In the genomic region with DNA sequence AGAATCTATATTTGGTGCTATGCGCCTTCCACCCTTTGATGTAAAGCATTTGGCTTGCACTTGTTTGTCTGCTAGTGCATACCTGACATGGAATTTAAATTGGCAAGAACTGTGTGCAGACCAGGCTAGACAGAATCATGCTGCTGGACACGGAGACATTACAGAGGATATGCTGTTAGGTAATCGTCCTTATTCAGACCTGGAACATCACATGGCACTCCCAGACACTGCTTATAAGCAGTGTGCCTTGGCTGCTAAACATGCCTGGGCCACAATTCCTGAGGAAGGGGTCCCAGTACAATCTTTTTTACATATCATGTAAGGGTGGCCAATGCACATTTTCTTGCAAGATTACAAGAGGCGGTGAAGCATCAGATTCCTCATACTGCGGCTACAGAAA, we compare ENCODE assay signal across 21 cellular contexts. TPM values are rescaled to one million over a fixed set of nuclear protein-coding genes. Genes with fewer than 3 reads are reported as not detected.
DNase-seq lines count a peak whose midpoint lies in the region; TF ChIP-seq lines count a peak whose summit lies in the region.
"Had no signal": no experiment of that assay in that cellular context is flagged by ENCODE, and none has a peak within 500 bp of the region (broad histone marks: within the 10 kb centered on the region; RNA-seq: fewer than 3 reads in every experiment).

No MANE protein-coding gene starts in this region.

- H3K79me2 ChIP-seq in Karpas-422 (ENCODE audit: low read length) (no peaks in the 10 kb centered on the region), neural progenitor cell (ENCODE audit: low read depth) (no peaks in the 10 kb centered on the region), trophoblast cell (ENCODE audit: control insufficient read depth, insufficient read depth, low read length, poor library complexity) (no peaks in the 10 kb centered on the region)

- WGBS in trophoblast cell (ENCODE audit: extremely low coverage, insufficient coverage, insufficient read length): no CpG with 5 or more reads among the region's 5 CpGs

- H3K14ac ChIP-seq in trophoblast cell (ENCODE audit: low read length): no peak overlapping the region

- H4K20me1 ChIP-seq in Karpas-422 (ENCODE audit: insufficient read depth, low read depth, low read length): no peaks in the 10 kb centered on the region
- no peaks in the 10 kb centered on the region for H4K20me1 ChIP-seq in neural progenitor cell (ENCODE audit: low read depth)

- peak overlapping the region; percentile 30 for H3K4me2 ChIP-seq in Karpas-422 (ENCODE audit: low read depth, low read length, poor library complexity, severe bottlenecking)
- no peak overlapping the region for H3K4me2 ChIP-seq in neural progenitor cell
- no peak overlapping the region for H3K4me2 ChIP-seq in trophoblast cell (ENCODE audit: low read length)
- H3K4me2 ChIP-seq: A549 had no signal

- intact Hi-C loops in CD14-positive monocyte (cut with micrococcal nuclease): no loop called here

- no peaks in the 10 kb centered on the region for H3K79me1 ChIP-seq in trophoblast cell (ENCODE audit: low read length)

- no peak overlapping the region for H2AFZ ChIP-seq in Karpas-422 (ENCODE audit: low read length)
- no peak overlapping the region for H2AFZ ChIP-seq in neural progenitor cell (replicated peaks)
- H2AFZ ChIP-seq in trophoblast cell (ENCODE audit: insufficient read depth, low read length, poor library complexity): no peak overlapping the region
- H2AFZ ChIP-seq: GM23248 had no signal

- no peak overlapping the region for H3K23ac ChIP-seq in trophoblast cell (ENCODE audit: low read length)

- no peak overlapping the region for H3K27ac ChIP-seq in Karpas-422 (ENCODE audit: low read length)
- no peak overlapping the region for H3K27ac ChIP-seq in neural progenitor cell
- H3K27ac ChIP-seq in trophoblast cell (ENCODE audit: low read depth, low read length): no peak overlapping the region
- H3K27ac ChIP-seq: A549, GM23248 had no signal

- H4K12ac ChIP-seq in trophoblast cell (ENCODE audit: low read depth, low read length): no peak overlapping the region

- peak overlapping the region; percentile 83 for H3K27ac Mint-ChIP-seq in neural progenitor cell
- no peak overlapping the region for H3K27ac Mint-ChIP-seq in CD14-positive monocyte
- H3K27ac Mint-ChIP-seq: CD4-positive, CD25-positive, alpha-beta regulatory T cell; CD8-positive, alpha-beta T cell; H9 had no signal

- H2AK5ac ChIP-seq in trophoblast cell (ENCODE audit: low read length): no peak overlapping the region

- H3K9ac ChIP-seq in Karpas-422 (ENCODE audit: low read length): no peak overlapping the region
- H3K9ac ChIP-seq in neural progenitor cell: no peak overlapping the region
- no peak overlapping the region for H3K9ac ChIP-seq in trophoblast cell (ENCODE audit: low read length)
- H3K9ac ChIP-seq: GM23248 had no signal

- H3K36me3 Mint-ChIP-seq in neural progenitor cell: no peaks in the 10 kb centered on the region
- peaks cover 0 to 6% of the 10 kb centered on the region in 2 donors for H3K36me3 Mint-ChIP-seq in CD14-positive monocyte
- H3K36me3 Mint-ChIP-seq: CD4-positive, CD25-positive, alpha-beta regulatory T cell; CD8-positive, alpha-beta T cell had no signal

- peaks cover 5% of the 10 kb centered on the region for H3K9me3 Mint-ChIP-seq in neural progenitor cell
- peaks cover 5 to 14% (median 10%) of the 10 kb centered on the region in 7 donors for H3K9me3 Mint-ChIP-seq in CD14-positive monocyte
- H3K9me3 Mint-ChIP-seq: CD8-positive, alpha-beta T cell; H9 had no signal

- no peak overlapping the region for H2BK5ac ChIP-seq in trophoblast cell (ENCODE audit: low read depth, low read length, poor library complexity)

- no peaks in the 10 kb centered on the region for H3F3A ChIP-seq in neural progenitor cell (ENCODE audit: low read depth)

- no peak overlapping the region for H3K4ac ChIP-seq in trophoblast cell (ENCODE audit: low read depth, low read length)

- H3K18ac ChIP-seq in trophoblast cell (ENCODE audit: low read length): no peak overlapping the region

- H3K27me3 Mint-ChIP-seq in neural progenitor cell (ENCODE audit: insufficient read depth, low read depth) (peaks cover 2% of the 10 kb centered on the region), CD14-positive monocyte (ENCODE audit: low read depth in 3 of 3) (peaks cover 4 to 12% (median 8%) of the 10 kb centered on the region in 3 donors)

- TF ChIP-seq CTCF in neural progenitor cell (IDR thresholded peaks at IDR 0.05) (no peak), CD14-positive monocyte (IDR thresholded peaks at IDR 0.05) (no peak)

- H3K9me3 ChIP-seq in Karpas-422 (ENCODE audit: low read length): no peaks in the 10 kb centered on the region
- H3K9me3 ChIP-seq in neural progenitor cell (ENCODE audit: low read depth): no peaks in the 10 kb centered on the region
- H3K9me3 ChIP-seq in trophoblast cell (ENCODE audit: insufficient read depth, low read depth, low read length): peaks cover 18% of the 10 kb centered on the region
- H3K9me3 ChIP-seq: A549 had no signal

- H3K27me3 ChIP-seq in Karpas-422 (ENCODE audit: low read length) (no peaks in the 10 kb centered on the region), neural progenitor cell (no peaks in the 10 kb centered on the region), trophoblast cell (ENCODE audit: insufficient read depth, low read length) (no peaks in the 10 kb centered on the region)

- peaks cover 15% of the 10 kb centered on the region for H3K4me1 ChIP-seq in Karpas-422 (ENCODE audit: low read length)
- H3K4me1 ChIP-seq in neural progenitor cell: no peaks in the 10 kb centered on the region
- H3K4me1 ChIP-seq in trophoblast cell (ENCODE audit: control insufficient read depth in 1 of 2, insufficient read depth in 2 of 2, low read length in 2 of 2): no peaks in the 10 kb centered on the region
- H3K4me1 ChIP-seq: A549 had no signal

- no peaks in the 10 kb centered on the region for H3K36me3 ChIP-seq in Karpas-422 (ENCODE audit: insufficient read depth, low read length)
- no peaks in the 10 kb centered on the region for H3K36me3 ChIP-seq in neural progenitor cell
- no peaks in the 10 kb centered on the region for H3K36me3 ChIP-seq in trophoblast cell (ENCODE audit: control insufficient read depth in 1 of 2, insufficient read depth in 2 of 2, low read length in 2 of 2)

- H3K9me2 ChIP-seq in Karpas-422 (replicated peaks; ENCODE audit: insufficient read depth, low read length): no peaks in the 10 kb centered on the region

- no peak overlapping the region for H2BK12ac ChIP-seq in trophoblast cell (ENCODE audit: low read length)

- no peak overlapping the region for H2BK120ac ChIP-seq in trophoblast cell (ENCODE audit: insufficient read depth, low read length, poor library complexity)

- H3K4me3 ChIP-seq in Karpas-422 (ENCODE audit: low read length) (no peak overlapping the region), neural progenitor cell (no peak overlapping the region), trophoblast cell (ENCODE audit: low read depth, low read length) (no peak overlapping the region)
- H3K4me3 ChIP-seq: A549, GM12878, GM23248 had no signal

- DNase-seq in Karpas-422 (no peak), left kidney (ENCODE audit: low read depth, low spot score) (peak; percentile 10), neural progenitor cell (ENCODE audit: low spot score) (no peak), NCI-H2227 (lab: John Stamatoyannopoulos, UW; ENCODE audit: unreplicated experiment) (no peak), CD14-positive monocyte (ENCODE audit: low spot score) (no peak), trophoblast cell (no peak)
- DNase-seq: 8988T; ACHN; C1 segment of cervical spinal cord; CD4-positive, CD25-positive, alpha-beta regulatory T cell; CD8-positive, alpha-beta T cell; DMS 273 treated with DMSO at 0.1 percent for 48 hours; DMS79; EL; GDM1; GM23248; H9 had no signal

- no peak overlapping the region for H4K91ac ChIP-seq in trophoblast cell (ENCODE audit: low read depth, low read length)

- H4K8ac ChIP-seq in trophoblast cell (ENCODE audit: low read depth, low read length): no peak overlapping the region

- H3K4me1 Mint-ChIP-seq in neural progenitor cell (peaks cover 11% of the 10 kb centered on the region), CD14-positive monocyte (no peaks in the 10 kb centered on the region)
- H3K4me1 Mint-ChIP-seq: CD4-positive, CD25-positive, alpha-beta regulatory T cell; H9 had no signal

- no peak overlapping the region for H3K4me3 Mint-ChIP-seq in neural progenitor cell
- no peak overlapping the region for H3K4me3 Mint-ChIP-seq in CD14-positive monocyte
- H3K4me3 Mint-ChIP-seq: CD4-positive, CD25-positive, alpha-beta regulatory T cell; CD8-positive, alpha-beta T cell; H9 had no signal

RNA-seq across cellular contexts. Expression of a gene that starts 6.4 kb away (rescaled TPM):
- not detected in 2 replicates for total RNA-seq in Karpas-422 (2014; rRNA removed; shearing (Covaris generic); ENCODE audit: low replicate concordance)
- not detected in 2 replicates for total RNA-seq in neural progenitor cell (ENCODE audit: low replicate concordance)
- under 1 TPM; 0.41 to 0.50 TPM for polyA plus RNA-seq in CD14-positive monocyte
- polyA plus RNA-seq in trophoblast cell (2013): not detected in 2 replicates
- total RNA-seq: CD4-positive, CD25-positive, alpha-beta regulatory T cell; CD8-positive, alpha-beta T cell; GM12878; GM23248; H4; H9 had no signal
- polyA plus RNA-seq: A549; BJ; CD4-positive, CD25-positive, alpha-beta regulatory T cell; GM12878; GM23248 had no signal

RNA-seq across cellular contexts. Expression of a gene that starts 18.4 kb away (rescaled TPM):
- total RNA-seq in Karpas-422 (2014; rRNA removed; shearing (Covaris generic); ENCODE audit: low replicate concordance): not detected in 2 replicates
- total RNA-seq in neural progenitor cell (ENCODE audit: low replicate concordance): not detected in 2 replicates
- 100 to 1,000 TPM in 1 of 2 donors, 10 to 100 TPM in 1; 84.7 to 148 TPM for polyA plus RNA-seq in CD14-positive monocyte
- not detected in 2 replicates for polyA plus RNA-seq in trophoblast cell (2013)
- total RNA-seq: CD4-positive, CD25-positive, alpha-beta regulatory T cell; CD8-positive, alpha-beta T cell; GM12878; GM23248; H4; H9 had no signal
- polyA plus RNA-seq: BJ, GM12878, GM23248 had no signal

RNA-seq across cellular contexts. Expression of a gene that starts 37.8 kb away (rescaled TPM):
- total RNA-seq in Karpas-422 (2014; rRNA removed; shearing (Covaris generic); ENCODE audit: low replicate concordance): not detected in 2 replicates
- not detected in 2 replicates for total RNA-seq in neural progenitor cell (ENCODE audit: low replicate concordance)
- 100 to 1,000 TPM in 1 of 2 donors, 10 to 100 TPM in 1; 65.0 to 122 TPM for polyA plus RNA-seq in CD14-positive monocyte
- 0.10 and 0.33 TPM in 2 replicates for polyA plus RNA-seq in trophoblast cell (2013)
- total RNA-seq: CD4-positive, CD25-positive, alpha-beta regulatory T cell; GM12878; GM23248; H4; H9 had no signal
- polyA plus RNA-seq: A549, BJ, GM12878, GM23248 had no signal

RNA-seq across cellular contexts. Expression of a gene that starts 39.8 kb away (rescaled TPM):
- not detected in 2 replicates for total RNA-seq in Karpas-422 (2014; rRNA removed; shearing (Covaris generic); ENCODE audit: low replicate concordance)
- total RNA-seq in neural progenitor cell (ENCODE audit: low replicate concordance): not detected in 2 replicates
- polyA plus RNA-seq in CD14-positive monocyte: 100 to 1,000 TPM in 1 of 2 donors, 10 to 100 TPM in 1; 93.1 to 141 TPM
- not detected in 2 replicates for polyA plus RNA-seq in trophoblast cell (2013)
- total RNA-seq: CD4-positive, CD25-positive, alpha-beta regulatory T cell; CD8-positive, alpha-beta T cell; H9 had no signal
- polyA plus RNA-seq: A549 had no signal

RNA-seq across cellular contexts. Expression of a gene that starts 54.4 kb away (rescaled TPM):
- total RNA-seq in Karpas-422 (2014; rRNA removed; shearing (Covaris generic); ENCODE audit: low replicate concordance): not detected in 2 replicates
- total RNA-seq in neural progenitor cell (ENCODE audit: low replicate concordance): not detected in 2 replicates
- 100 to 1,000 TPM in 1 of 2 donors, 10 to 100 TPM in 1; 88.0 to 102 TPM for polyA plus RNA-seq in CD14-positive monocyte
- polyA plus RNA-seq in trophoblast cell (2013): not detected in 2 replicates
- total RNA-seq: CD4-positive, CD25-positive, alpha-beta regulatory T cell; CD8-positive, alpha-beta T cell; GM23248; H4; H9 had no signal
- polyA plus RNA-seq: A549; BJ; CD4-positive, CD25-positive, alpha-beta regulatory T cell; GM23248 had no signal
